In genomic region chr3:145243875-145244274, GRCh38 we compare ENCODE assay signal across 20 cellular contexts.
DNase-seq lines count a peak whose midpoint lies in the region; ATAC-seq, FAIRE-seq and TF ChIP-seq lines count a peak whose summit lies in the region.
"Had no signal": no experiment of that assay in that cellular context is flagged by ENCODE, and none has a peak within 500 bp of the region (broad histone marks: within the 10 kb centered on the region; RNA-seq: fewer than 3 reads in every experiment).

No MANE protein-coding gene starts in this region.

- H3K4me2 ChIP-seq in IMR-90 (ENCODE audit: low read depth, low read length) (no peak overlapping the region), keratinocyte (ENCODE audit: control insufficient read depth, extremely low read depth, insufficient read depth, low read depth, low read length) (no peak overlapping the region)

- H2AK5ac ChIP-seq in IMR-90 (ENCODE audit: low read depth, low read length), result no peak overlapping the region

- H3K9me1 ChIP-seq in IMR-90 (ENCODE audit: insufficient read depth, low read length), result no peaks in the 10 kb centered on the region
- H3K9me1 ChIP-seq in keratinocyte (ENCODE audit: control insufficient read depth, extremely low read depth, insufficient read depth, low read length), result no peaks in the 10 kb centered on the region

- DNase-seq in AG08396 (ENCODE audit: low spot score), result peak; percentile 11
- peak; percentile 53 for DNase-seq in IMR-90
- DNase-seq in dedifferentiated amniotic fluid mesenchymal stem cell (ENCODE audit: extremely low spot score), result peak; percentile 83
- DNase-seq in keratinocyte (ENCODE audit: low read depth, low spot score), result no peak
- DNase-seq in stimulated activated CD4-positive, alpha-beta T cell treated with anti-CD3 and anti-CD28 coated beads, Interleukin-4, amount 100 ng/mL, for 1 hour, result no peak
- no peak for DNase-seq in COLO829 (ENCODE audit: low spot score)
- no peak for DNase-seq in HuH-7.5 (ENCODE audit: low spot score)
- DNase-seq in inferior parietal cortex (ENCODE audit: extremely low spot score), result no peak
- DNase-seq: activated CD4-positive, alpha-beta memory T cell treated with anti-CD3 and anti-CD28 coated beads for 36 hours; activated naive CD8-positive, alpha-beta T cell treated with anti-CD3 and anti-CD28 coated beads, Interleukin-2, amount 10 ng/mL, durations not matched to agents 7 days and 5 days; Calu3; cortex of kidney; left ventricle myocardium superior; naive thymus-derived CD4-positive, alpha-beta T cell; NK-92 treated with Interleukin-12 subunit alpha and Interleukin-12 subunit beta, amount 100 ng/mL, for 24 hours; stimulated activated naive CD4-positive, alpha-beta T cell treated with Interleukin-2 at 50 U/mL for 16 hours; upper lobe of right lung had no signal

- H3K27me3 ChIP-seq in IMR-90 (ENCODE audit: control insufficient read depth, insufficient read depth, low read length) (no peaks in the 10 kb centered on the region), keratinocyte (ENCODE audit: control insufficient read depth, extremely low read depth, insufficient read depth, low read length) (no peaks in the 10 kb centered on the region)
- H3K27me3 ChIP-seq: esophagus muscularis mucosa, upper lobe of right lung had no signal

- H3K9ac ChIP-seq in IMR-90 (ENCODE audit: low read depth, low read length), result no peak overlapping the region
- H3K9ac ChIP-seq in keratinocyte (ENCODE audit: control insufficient read depth, extremely low read depth, insufficient read depth, low read length), result no peak overlapping the region

- no TSS peak for BruUV-seq in IMR-90 (replicated peaks; lab: Mats Ljungman, UMichigan)

- no peaks in the 10 kb centered on the region for H3K36me3 ChIP-seq in IMR-90 (ENCODE audit: control insufficient read depth, insufficient read depth, low read length)
- H3K36me3 ChIP-seq in keratinocyte (ENCODE audit: control insufficient read depth in 2 of 2, extremely low read depth in 1 of 2, insufficient read depth in 2 of 2, low read length in 2 of 2), result no peaks in the 10 kb centered on the region
- H3K36me3 ChIP-seq: esophagus muscularis mucosa, upper lobe of right lung had no signal

- no peak overlapping the region for H2AFZ ChIP-seq in IMR-90 (replicated peaks; ENCODE audit: low read length, poor library complexity)
- no peak overlapping the region for H2AFZ ChIP-seq in keratinocyte (ENCODE audit: control insufficient read depth, low read length)

- TF ChIP-seq POLR2A in IMR-90 (IDR thresholded peaks at IDR 0.05; ENCODE audit: low read depth, low read length), result no peak

- no peak for TF ChIP-seq CTCF in IMR-90 (conservative IDR thresholded peaks at IDR 0.05; ENCODE audit: low read depth, low read length)
- TF ChIP-seq CTCF in keratinocyte (optimal IDR thresholded peaks at IDR 0.05 in 1 of 3, IDR thresholded peaks at IDR 0.05 in 1 of 3, conservative IDR thresholded peaks at IDR 0.05 in 1 of 3; ENCODE audit: extremely low read depth in 1 of 3, insufficient read depth in 2 of 3, low read length in 3 of 3), result no peak

- no peak overlapping the region for H4K8ac ChIP-seq in IMR-90 (ENCODE audit: low read depth in 2 of 2, low read length in 2 of 2)

- no peak overlapping the region for H2BK5ac ChIP-seq in IMR-90 (ENCODE audit: low read depth, low read length, poor library complexity, severe bottlenecking)

- H3K27ac ChIP-seq in IMR-90 (ENCODE audit: insufficient read depth, low read length), result no peak overlapping the region
- peak overlapping the region; percentile 14 for H3K27ac ChIP-seq in keratinocyte (ENCODE audit: control insufficient read depth, insufficient read depth, low read length)
- H3K27ac ChIP-seq: esophagus muscularis mucosa, RWPE1, upper lobe of right lung had no signal

- H3K9me3 ChIP-seq in IMR-90 (ENCODE audit: control insufficient read depth, insufficient read depth, low read length) (0 out of 2 replicates have a peak, but pooled peaks cover 2% of the 10 kb centered on the region), keratinocyte (ENCODE audit: control insufficient read depth, low read depth, low read length) (no peaks in the 10 kb centered on the region)

- H2BK20ac ChIP-seq in IMR-90 (ENCODE audit: low read depth, low read length), result no peak overlapping the region

- H3K4ac ChIP-seq in IMR-90 (ENCODE audit: low read depth, low read length), result no peak overlapping the region

- H4K5ac ChIP-seq in IMR-90 (ENCODE audit: low read depth, low read length), result no peak overlapping the region

- H3K18ac ChIP-seq in IMR-90 (ENCODE audit: low read depth, low read length), result no peak overlapping the region

- no peaks in the 10 kb centered on the region for H3K79me2 ChIP-seq in keratinocyte (ENCODE audit: control insufficient read depth, insufficient read depth, low read length)

- no peak overlapping the region for H2BK120ac ChIP-seq in IMR-90 (ENCODE audit: low read depth, low read length)

- dilution Hi-C loops in IMR-90 (cut with HindIII; ENCODE audit: low sequenced_read_pairs, unreplicated experiment) (no loop called here), keratinocyte (cut with MboI; ENCODE audit: extremely low pct_ligation_motif_present, low sequenced_read_pairs) (no loop called here)

- in situ Hi-C loops in IMR-90 (cut with MboI; ENCODE audit: low sequenced_read_pairs), result no loop called here

- no peak overlapping the region for H2AK9ac ChIP-seq in IMR-90 (replicated peaks; ENCODE audit: low read depth, low read length, poor library complexity)

- no peak overlapping the region for H3K4me3 ChIP-seq in IMR-90 (ENCODE audit: insufficient read depth, low read depth, low read length)
- H3K4me3 ChIP-seq in keratinocyte (ENCODE audit: control insufficient read depth in 2 of 3, extremely low read depth in 1 of 3, insufficient read depth in 2 of 3, low read depth in 1 of 3, low read length in 3 of 3), result no peak overlapping the region
- H3K4me3 ChIP-seq: esophagus muscularis mucosa, upper lobe of right lung had no signal

- H3K23ac ChIP-seq in IMR-90 (ENCODE audit: low read depth, low read length), result no peak overlapping the region

- CTCF ChIA-PET in IMR-90 (lab: Yijun Ruan, JAX), result no interaction called here

- no peak overlapping the region for H3K14ac ChIP-seq in IMR-90 (replicated peaks; ENCODE audit: low read depth, low read length)

- H4K20me1 ChIP-seq in IMR-90 (ENCODE audit: insufficient read depth, low read length), result no peaks in the 10 kb centered on the region
- no peaks in the 10 kb centered on the region for H4K20me1 ChIP-seq in keratinocyte (ENCODE audit: control insufficient read depth, extremely low read depth, insufficient read depth, low read length)

- POLR2A ChIA-PET in IMR-90 (lab: Charles Lee; ENCODE audit: unreplicated experiment), result no interaction called here

- H3K79me1 ChIP-seq in IMR-90 (ENCODE audit: low read depth in 1 of 2, low read length in 2 of 2), result no peaks in the 10 kb centered on the region

- H3K56ac ChIP-seq in IMR-90 (ENCODE audit: extremely low read depth, insufficient read depth, low read length), result no peak overlapping the region

- no peaks in the 10 kb centered on the region for H3K4me1 ChIP-seq in IMR-90 (ENCODE audit: control insufficient read depth, insufficient read depth, low read length)
- H3K4me1 ChIP-seq in keratinocyte (ENCODE audit: control insufficient read depth, extremely low read depth, insufficient read depth, low read length), result peaks cover 7% of the 10 kb centered on the region
- H3K4me1 ChIP-seq: upper lobe of right lung had no signal

- no peak for TF ChIP-seq RAD21 in IMR-90 (IDR thresholded peaks at IDR 0.05; ENCODE audit: low read length)

- H2BK15ac ChIP-seq in IMR-90 (ENCODE audit: low read depth, low read length), result no peak overlapping the region

- ATAC-seq in IMR-90 (ENCODE audit: low read depth), result peak; percentile 60
- ATAC-seq: left ventricle myocardium superior; naive thymus-derived CD4-positive, alpha-beta T cell; upper lobe of right lung had no signal

- no peak for FAIRE-seq in keratinocyte (lab: Jason Lieb, UNC)
- FAIRE-seq: H54 had no signal

- no peak overlapping the region for H4K91ac ChIP-seq in IMR-90 (ENCODE audit: insufficient read depth, low read depth, low read length)

- intact Hi-C loops in IMR-90 (cut with micrococcal nuclease), result no loop called here

TF ChIP-seq in IMR-90, 13 proteins besides CTCF, POLR2A, EP300 and RAD21:
- TF ChIP-seq CEBPB (IDR thresholded peaks at IDR 0.05; ENCODE audit: low read depth, low read length) (no peak), RFX5 (IDR thresholded peaks at IDR 0.05; ENCODE audit: low read depth, low read length) (no peak), SMC3 (IDR thresholded peaks at IDR 0.05; ENCODE audit: low read depth, low read length) (no peak), CHD1 (IDR thresholded peaks at IDR 0.05; ENCODE audit: low read depth, low read length) (no peak), NFE2L2 (IDR thresholded peaks at IDR 0.05; ENCODE audit: low read depth, low read length) (no peak), MXI1 (IDR thresholded peaks at IDR 0.05; ENCODE audit: borderline replicate concordance, low read depth, low read length) (no peak), BHLHE40 (IDR thresholded peaks at IDR 0.05; ENCODE audit: low read depth, low read length) (no peak), MAZ (IDR thresholded peaks at IDR 0.05; ENCODE audit: borderline replicate concordance, low read depth, low read length) (no peak), RCOR1 (IDR thresholded peaks at IDR 0.05; ENCODE audit: insufficient replicate concordance, low read length) (no peak), MAFK (IDR thresholded peaks at IDR 0.05; ENCODE audit: low read depth, low read length) (no peak), ELK1 (IDR thresholded peaks at IDR 0.05; ENCODE audit: borderline replicate concordance, low read depth, low read length) (no peak), FOS (IDR thresholded peaks at IDR 0.05; ENCODE audit: low read depth, low read length) (no peak)
- TF ChIP-seq, protein P1, sequence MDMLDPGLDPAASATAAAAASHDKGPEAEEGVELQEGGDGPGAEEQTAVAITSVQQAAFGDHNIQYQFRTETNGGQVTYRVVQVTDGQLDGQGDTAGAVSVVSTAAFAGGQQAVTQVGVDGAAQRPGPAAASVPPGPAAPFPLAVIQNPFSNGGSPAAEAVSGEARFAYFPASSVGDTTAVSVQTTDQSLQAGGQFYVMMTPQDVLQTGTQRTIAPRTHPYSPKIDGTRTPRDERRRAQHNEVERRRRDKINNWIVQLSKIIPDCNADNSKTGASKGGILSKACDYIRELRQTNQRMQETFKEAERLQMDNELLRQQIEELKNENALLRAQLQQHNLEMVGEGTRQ (IDR thresholded peaks at IDR 0.05; ENCODE audit: low read depth, low read length), result no peak

Comparison
In these comparisons a context has a peak if more than half of its experiments do, and no peak if none do; other contexts are left out.
1. DNase-seq: peak in AG08396 (single experiment), IMR-90 (single experiment) and dedifferentiated amniotic fluid mesenchymal stem cell (single experiment); none in keratinocyte (single experiment), stimulated activated CD4-positive, alpha-beta T cell treated with anti-CD3 and anti-CD28 coated beads, Interleukin-4, amount 100 ng/mL, for 1 hour (single experiment), COLO829 (single experiment), HuH-7.5 (single experiment) and inferior parietal cortex (single experiment).